20 cellular contexts compared by ENCODE assay signal in the genomic region with DNA sequence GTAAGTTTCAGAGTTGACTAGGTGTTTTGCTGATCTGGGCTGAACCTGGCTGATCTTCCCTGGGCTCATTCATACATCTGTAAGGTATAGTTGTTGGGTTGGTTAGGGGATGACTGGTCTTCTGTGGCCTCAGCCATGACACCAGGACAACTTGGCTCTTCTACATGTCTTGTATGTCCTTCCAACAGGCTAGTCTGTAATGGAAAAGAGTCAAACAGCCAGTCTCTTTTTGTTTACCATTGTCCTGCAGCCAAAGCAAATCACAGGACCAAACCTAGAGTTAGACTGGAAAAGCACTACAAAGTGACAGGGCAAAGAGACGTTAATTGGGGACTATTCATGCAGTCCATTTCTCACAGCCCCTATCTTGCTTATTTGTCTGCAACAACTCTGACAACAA. TPM values are rescaled to one million over a fixed set of nuclear protein-coding genes. Genes with fewer than 3 reads are reported as not detected.
DNase-seq lines count a peak whose midpoint lies in the region; ATAC-seq and TF ChIP-seq lines count a peak whose summit lies in the region.
"Had no signal": no experiment of that assay in that cellular context is flagged by ENCODE, and none has a peak within 500 bp of the region (broad histone marks: within the 10 kb centered on the region; RNA-seq: fewer than 3 reads in every experiment).

No MANE protein-coding gene starts in this region.

- no peaks in the 10 kb centered on the region for H3K27me3 ChIP-seq in right atrium auricular region
- H3K27me3 ChIP-seq: BLaER1 treated with 17β-estradiol and CSF1 and Interleukin-3, amounts not matched to agents 10 nM and 100 nM had no signal

- H3K36me3 Mint-ChIP-seq in nephron progenitor cell (ENCODE audit: low read depth): peaks cover 80% of the 10 kb centered on the region
- H3K36me3 Mint-ChIP-seq: CD8-positive, alpha-beta T cell had no signal

- TF ChIP-seq CTCF in right atrium auricular region (IDR thresholded peaks at IDR 0.05): no peak
- TF ChIP-seq CTCF in LNCaP clone FGC (IDR thresholded peaks at IDR 0.05; ENCODE audit: control insufficient read depth, extremely low read depth, insufficient read depth): no peak
- TF ChIP-seq CTCF in nephron progenitor cell (IDR thresholded peaks at IDR 0.05): no peak

- peaks cover 11% of the 10 kb centered on the region for H3K9me3 Mint-ChIP-seq in nephron progenitor cell
- H3K9me3 Mint-ChIP-seq: CD4-positive, alpha-beta T cell had no signal

- H3K27me3 Mint-ChIP-seq in nephron progenitor cell (ENCODE audit: low read depth, poor library complexity): no peaks in the 10 kb centered on the region

- H3K4me3 ChIP-seq in right atrium auricular region (no peak overlapping the region), LNCaP clone FGC (ENCODE audit: low read depth, low read length) (no peak overlapping the region)
- H3K4me3 ChIP-seq: A549; BLaER1 treated with 17β-estradiol and CSF1 and Interleukin-3, amounts not matched to agents 10 nM and 100 nM had no signal

- H3K9me3 ChIP-seq in right atrium auricular region: peaks cover 0 to 7% of the 10 kb centered on the region in 2 donors

- peaks cover 6% of the 10 kb centered on the region for H3K4me1 Mint-ChIP-seq in nephron progenitor cell
- H3K4me1 Mint-ChIP-seq: B cell had no signal

- intact Hi-C loops in cardiac septum (cut with DNase I): no loop called here
- intact Hi-C loops in sciatic nerve (cut with DNase I): no loop called here

- ATAC-seq in left lobe of liver: peak; percentile 66
- no peak for ATAC-seq in sciatic nerve
- ATAC-seq: A549; CD8-positive, alpha-beta T cell had no signal

- peaks cover 47% of the 10 kb centered on the region for H3K36me3 ChIP-seq in right atrium auricular region

- peak; percentile 9 for DNase-seq in cardiac septum (ENCODE audit: low spot score)
- no peak for DNase-seq in right atrium auricular region (ENCODE audit: low spot score)
- DNase-seq in LNCaP clone FGC (ENCODE audit: low read depth): peak; percentile 27
- peak; percentile 58 for DNase-seq in left lobe of liver (ENCODE audit: low spot score)
- no peak for DNase-seq in nephron progenitor cell
- DNase-seq in sciatic nerve (ENCODE audit: low spot score): no peak
- DNase-seq in stimulated activated CD4-positive, alpha-beta T cell treated with anti-CD3 and anti-CD28 coated beads, Interleukin-2, amount 100 ng/mL, for 24 hours: no peak
- DNase-seq in NCI-H2227 (lab: John Stamatoyannopoulos, UW; ENCODE audit: unreplicated experiment): no peak
- DNase-seq: AML-193; Caco-2; Calu3; CD4-positive, alpha-beta T cell; CD8-positive, alpha-beta T cell; DMS79 treated with DMSO at 0.1 percent for 48 hours; GF-D8 had no signal

- H3K27ac Mint-ChIP-seq in nephron progenitor cell: peak overlapping the region; percentile 75
- H3K27ac Mint-ChIP-seq: B cell; CD4-positive, alpha-beta T cell; CD8-positive, alpha-beta T cell had no signal

- no peak overlapping the region for H3K4me3 Mint-ChIP-seq in nephron progenitor cell
- H3K4me3 Mint-ChIP-seq: B cell; CD4-positive, alpha-beta T cell; CD8-positive, alpha-beta T cell had no signal

- H3K4me1 ChIP-seq in right atrium auricular region: no peaks in the 10 kb centered on the region
- H3K4me1 ChIP-seq: A549, Caco-2 had no signal

- H3K27ac ChIP-seq in right atrium auricular region: no peak overlapping the region
- H3K27ac ChIP-seq: 22Rv1; A549; BLaER1 treated with 17β-estradiol and CSF1 and Interleukin-3, amounts not matched to agents 10 nM and 100 nM; C4-2B had no signal

RNA-seq across cellular contexts. Expression of gene SERPING1, which starts 17.8 kb away (rescaled TPM):
- total RNA-seq in cardiac septum: 90.0 TPM
- 100 to 1,000 TPM; 210 to 851 TPM for total RNA-seq in right atrium auricular region
- total RNA-seq in left lobe of liver: 1,854 TPM
- 701 TPM for total RNA-seq in sciatic nerve
- total RNA-seq: B cell; CD8-positive, alpha-beta T cell had no signal

RNA-seq across cellular contexts. Expression of gene YPEL4, which starts 34.4 kb away (rescaled TPM):
- total RNA-seq in cardiac septum (0.59 TPM), right atrium auricular region (under 1 TPM; 0.55 to 0.63 TPM), left lobe of liver (0.33 TPM), sciatic nerve (2.1 TPM)
- total RNA-seq: Caco-2 had no signal

RNA-seq across cellular contexts. Expression of gene CLP1, which starts 42.3 kb away (rescaled TPM):
- total RNA-seq in cardiac septum (5.8 TPM), right atrium auricular region (1 to 10 TPM; 5.9 to 8.1 TPM), left lobe of liver (6.1 TPM), sciatic nerve (11.9 TPM)

RNA-seq across cellular contexts. Expression of gene UBE2L6, which starts 47.8 kb away (rescaled TPM):
- total RNA-seq in cardiac septum (15.8 TPM), right atrium auricular region (10 to 100 TPM in 1 of 2 donors, 1 to 10 TPM in 1; 8.1 to 22.5 TPM), left lobe of liver (53.0 TPM), sciatic nerve (53.5 TPM)

RNA-seq across cellular contexts. Expression of gene ZDHHC5, which starts 52.6 kb away (rescaled TPM):
- total RNA-seq in cardiac septum: 43.4 TPM
- 10 to 100 TPM; 44.9 to 56.7 TPM for total RNA-seq in right atrium auricular region
- total RNA-seq in left lobe of liver: 26.3 TPM
- total RNA-seq in sciatic nerve: 45.4 TPM

Comparison
In these comparisons a context has a peak if more than half of its experiments do, and no peak if none do; other contexts are left out.
1. DNase-seq: peak in cardiac septum (single experiment), LNCaP clone FGC (single experiment) and left lobe of liver (single experiment); none in right atrium auricular region (single experiment), nephron progenitor cell (single experiment), sciatic nerve (single experiment), stimulated activated CD4-positive, alpha-beta T cell treated with anti-CD3 and anti-CD28 coated beads, Interleukin-2, amount 100 ng/mL, for 24 hours (0 of 2) and NCI-H2227 (single experiment).